In the genomic region with DNA sequence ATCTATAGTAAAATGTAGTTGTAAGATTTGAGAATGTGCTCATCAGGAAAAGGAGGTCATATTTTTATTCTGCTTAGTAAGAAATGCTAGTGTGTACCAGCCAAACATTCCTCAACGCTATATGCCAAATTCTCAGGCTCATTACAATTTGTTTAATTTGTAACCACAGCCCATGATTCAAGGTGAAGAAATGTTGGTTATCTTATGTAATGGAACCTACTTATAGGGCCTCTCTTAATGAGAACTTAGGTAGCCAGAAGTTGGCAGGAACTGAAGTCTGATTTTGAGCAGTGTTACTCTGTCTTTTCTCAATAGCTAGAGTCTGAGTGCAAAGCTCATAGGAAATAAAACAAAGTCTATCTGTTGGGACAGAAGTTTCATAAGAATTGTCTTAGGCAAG, we compare ENCODE assay signal across 17 cellular contexts.
DNase-seq lines count a peak whose midpoint lies in the region; ATAC-seq, FAIRE-seq and TF ChIP-seq lines count a peak whose summit lies in the region.
"Had no signal": no experiment of that assay in that cellular context is flagged by ENCODE, and none has a peak within 500 bp of the region (broad histone marks: within the 10 kb centered on the region; RNA-seq: fewer than 3 reads in every experiment).

No MANE protein-coding gene starts in this region.

- peaks cover 12% of the 10 kb centered on the region for H3K4me1 ChIP-seq in RWPE2 (ENCODE audit: insufficient read depth, poor library complexity, severe bottlenecking)
- H3K4me1 ChIP-seq: esophagus muscularis mucosa, parathyroid adenoma, thyroid gland had no signal

- H3K4me1 Mint-ChIP-seq in osteocyte (ENCODE audit: unreplicated experiment): peaks cover 21% of the 10 kb centered on the region
- H3K4me1 Mint-ChIP-seq: activated B cell treated with CpG ODN at 0.5 μM for 24 hours had no signal

- no peak overlapping the region for H3K4me3 Mint-ChIP-seq in osteocyte (ENCODE audit: unreplicated experiment)
- H3K4me3 Mint-ChIP-seq: activated B cell treated with CpG ODN at 0.5 μM for 24 hours; T-helper 1 cell treated with Interleukin-12 subunit alpha and Interleukin-12 subunit beta and Interleukin-4 antibody, amounts not matched to agents 30 μg/mL and 1 μg/mL, for 36 hours had no signal

- TF ChIP-seq POLR2A in GM12892 (IDR thresholded peaks at IDR 0.05; ENCODE audit: low read depth, low read length): no peak

- H3K27ac ChIP-seq in RWPE2 (ENCODE audit: poor library complexity, severe bottlenecking): peak overlapping the region; percentile 70
- H3K27ac ChIP-seq: C4-2B, esophagus muscularis mucosa, parathyroid adenoma, thyroid gland had no signal

- H3K27me3 Mint-ChIP-seq in osteocyte (ENCODE audit: unreplicated experiment): no peaks in the 10 kb centered on the region
- H3K27me3 Mint-ChIP-seq: activated B cell treated with CpG ODN at 0.5 μM for 24 hours had no signal

- H3K36me3 ChIP-seq in RWPE2 (ENCODE audit: low read depth): no peaks in the 10 kb centered on the region
- H3K36me3 ChIP-seq: esophagus muscularis mucosa, thyroid gland had no signal

- FAIRE-seq in GM12892 (lab: Jason Lieb, UNC): no peak
- FAIRE-seq: small intestine had no signal

- TF ChIP-seq CTCF in RWPE2 (IDR thresholded peaks at IDR 0.05; ENCODE audit: poor library complexity, severe bottlenecking) (no peak), osteocyte (IDR thresholded peaks at IDR 0.05) (no peak)

- no peak overlapping the region for H3K4me3 ChIP-seq in RWPE2 (ENCODE audit: severe bottlenecking)
- H3K4me3 ChIP-seq: esophagus muscularis mucosa, thyroid gland had no signal

- DNase-seq in EH (ENCODE audit: low read depth) (peak; percentile 67), RWPE2 (ENCODE audit: low spot score) (no peak), fibroblast of gingiva (ENCODE audit: low read depth) (peak; percentile 81), osteocyte (ENCODE audit: extremely low spot score, unreplicated experiment) (no peak), GM12892 (ENCODE audit: insufficient read length) (no peak), HuH-7.5 (ENCODE audit: low spot score) (no peak), DMS 273 treated with DMSO at 0.1 percent for 48 hours (lab: John Stamatoyannopoulos, UW) (no peak)
- DNase-seq in activated CD8-positive, alpha-beta memory T cell treated with anti-CD3 and anti-CD28 coated beads, Interleukin-2, amount 50 U/mL, for 4 hours: no peak
- DNase-seq: activated B cell treated with CpG ODN at 0.5 μM for 24 hours, cortex of kidney, DMS79, small intestine, thyroid gland had no signal

- H3K27me3 ChIP-seq in RWPE2 (ENCODE audit: insufficient read depth, poor library complexity, severe bottlenecking): no peaks in the 10 kb centered on the region
- H3K27me3 ChIP-seq: esophagus muscularis mucosa, thyroid gland had no signal

- H3K9me3 ChIP-seq in RWPE2 (ENCODE audit: severe bottlenecking): no peaks in the 10 kb centered on the region
- H3K9me3 ChIP-seq: esophagus muscularis mucosa, thyroid gland had no signal

- H3K27ac Mint-ChIP-seq in osteocyte (ENCODE audit: unreplicated experiment): peak overlapping the region; percentile 61
- H3K27ac Mint-ChIP-seq: activated B cell treated with CpG ODN at 0.5 μM for 24 hours; T-helper 1 cell treated with Interleukin-12 subunit alpha and Interleukin-12 subunit beta and Interleukin-4 antibody, amounts not matched to agents 30 μg/mL and 1 μg/mL, for 36 hours had no signal

- H3K9me3 Mint-ChIP-seq in osteocyte (ENCODE audit: unreplicated experiment): peaks cover 10% of the 10 kb centered on the region
- H3K9me3 Mint-ChIP-seq: activated B cell treated with CpG ODN at 0.5 μM for 24 hours; T-helper 1 cell treated with Interleukin-12 subunit alpha and Interleukin-12 subunit beta and Interleukin-4 antibody, amounts not matched to agents 30 μg/mL and 1 μg/mL, for 36 hours had no signal

- ATAC-seq in RWPE2 (ENCODE audit: low read depth): peak; percentile 77

- H3K36me3 Mint-ChIP-seq in osteocyte (ENCODE audit: unreplicated experiment): no peaks in the 10 kb centered on the region

Comparison
In these comparisons a context has a peak if more than half of its experiments do, and no peak if none do; other contexts are left out.
1. DNase-seq: peak in EH (single experiment) and fibroblast of gingiva (single experiment); none in RWPE2 (single experiment), osteocyte (single experiment), activated CD8-positive, alpha-beta memory T cell treated with anti-CD3 and anti-CD28 coated beads, Interleukin-2, amount 50 U/mL, for 4 hours (single experiment), GM12892 (single experiment), HuH-7.5 (single experiment) and DMS 273 treated with DMSO at 0.1 percent for 48 hours (single experiment).